In the genomic region with DNA sequence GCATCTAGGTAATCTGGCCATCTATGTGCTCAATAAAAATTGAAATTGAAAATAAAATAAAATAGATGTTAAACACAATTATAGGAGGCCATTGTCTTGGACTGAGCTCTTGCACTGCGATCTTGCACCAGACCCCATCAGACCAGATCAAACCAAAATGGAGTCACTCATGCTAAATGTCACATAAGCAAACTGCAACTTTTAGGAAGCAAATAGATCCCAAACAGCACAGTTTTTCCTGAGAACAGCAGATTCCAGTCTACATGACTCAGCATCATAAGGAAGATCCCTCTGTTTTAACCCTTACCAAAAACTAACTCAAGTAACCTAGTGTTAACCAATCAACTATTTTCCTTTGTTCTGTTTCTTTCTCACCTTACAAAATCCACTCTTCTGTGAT, we compare ENCODE assay signal across 15 cellular contexts. TPM values are rescaled to one million over a fixed set of nuclear protein-coding genes. Genes with fewer than 3 reads are reported as not detected.
DNase-seq lines count a peak whose midpoint lies in the region; ATAC-seq, FAIRE-seq and TF ChIP-seq lines count a peak whose summit lies in the region.
"Had no signal": no experiment of that assay in that cellular context is flagged by ENCODE, and none has a peak within 500 bp of the region (broad histone marks: within the 10 kb centered on the region; RNA-seq: fewer than 3 reads in every experiment).

No MANE protein-coding gene starts in this region.

- no peak overlapping the region for H3K4me2 ChIP-seq in mesendoderm (ENCODE audit: low read length)
- H3K4me2 ChIP-seq: BLaER1 treated with 17β-estradiol and CSF1 and Interleukin-3, amounts not matched to agents 10 nM and 100 nM had no signal

- no peak overlapping the region for H4K8ac ChIP-seq in mesendoderm (ENCODE audit: low read depth, low read length)

- TF ChIP-seq CTCF in choroid plexus epithelial cell (conservative IDR thresholded peaks at IDR 0.05; ENCODE audit: low read depth, low read length) (no peak), kidney (IDR thresholded peaks at IDR 0.05; ENCODE audit: borderline replicate concordance, extremely low read depth, insufficient read depth) (no peak)

- H3K36me3 ChIP-seq in mesendoderm (ENCODE audit: control insufficient read depth, insufficient read depth, low read length) (no peaks in the 10 kb centered on the region), kidney (ENCODE audit: control insufficient read depth in 1 of 2, insufficient read depth in 2 of 2, low read length in 2 of 2) (no peaks in the 10 kb centered on the region)
- H3K36me3 ChIP-seq: Peyer's patch had no signal

- H3K9ac ChIP-seq in mesendoderm (ENCODE audit: low read length) (no peak overlapping the region), kidney (ENCODE audit: low read length in 2 of 2) (no peak overlapping the region)
- H3K9ac ChIP-seq: BLaER1 treated with 17β-estradiol and CSF1 and Interleukin-3, amounts not matched to agents 10 nM and 100 nM had no signal

- no peak for ATAC-seq in GM18868 (IDR thresholded peaks at IDR 0.05; ENCODE audit: unreplicated experiment)
- no peak for ATAC-seq in HG03280 (IDR thresholded peaks at IDR 0.05; ENCODE audit: unreplicated experiment)

- no CpG with 5 or more reads among the region's 1 CpG for WGBS in mesendoderm (ENCODE audit: extremely low coverage, insufficient coverage, low lambda C conversion rate)

- intact Hi-C loops in kidney (cut with DNase I): no loop called here

- H3K18ac ChIP-seq in mesendoderm (ENCODE audit: low read length): no peak overlapping the region

- H3K27me3 ChIP-seq in mesendoderm (ENCODE audit: insufficient read depth, low read length, poor library complexity): no peaks in the 10 kb centered on the region
- H3K27me3 ChIP-seq: BLaER1 treated with 17β-estradiol and CSF1 and Interleukin-3, amounts not matched to agents 10 nM and 100 nM; Peyer's patch had no signal

- no peak overlapping the region for H2BK5ac ChIP-seq in mesendoderm (ENCODE audit: low read length)

- H3K4ac ChIP-seq in mesendoderm (ENCODE audit: low read depth, low read length): no peak overlapping the region

- H3K79me2 ChIP-seq in mesendoderm (ENCODE audit: control insufficient read depth, insufficient read depth, low read length): no peaks in the 10 kb centered on the region

- peak; percentile 8 for DNase-seq in EL
- peak; percentile 8 for DNase-seq in M059J (ENCODE audit: low read depth)
- peak; percentile 42 for DNase-seq in choroid plexus epithelial cell (ENCODE audit: low read depth)
- peak; percentile 7 for DNase-seq in mesendoderm
- no peak for DNase-seq in kidney
- DNase-seq: DMS 273 treated with DMSO at 0.1 percent for 48 hours, NCI-H187 treated with DMSO at 0.1 percent for 48 hours, NCI-H446 treated with DMSO at 0.1 percent for 48 hours, NCI-H748 treated with DMSO at 0.1 percent for 48 hours, Peyer's patch, SHP77 had no signal

- no peaks in the 10 kb centered on the region for H3K4me1 ChIP-seq in mesendoderm (ENCODE audit: control insufficient read depth, low read depth, low read length)
- H3K4me1 ChIP-seq in kidney (ENCODE audit: control insufficient read depth in 1 of 2, insufficient read depth in 1 of 2, low read depth in 1 of 2, low read length in 2 of 2): no peaks in the 10 kb centered on the region
- H3K4me1 ChIP-seq: Peyer's patch had no signal

- H3K4me3 ChIP-seq in choroid plexus epithelial cell (ENCODE audit: low read depth, low read length) (no peak overlapping the region), mesendoderm (ENCODE audit: low read length) (no peak overlapping the region), kidney (ENCODE audit: low read length in 2 of 2) (no peak overlapping the region)
- H3K4me3 ChIP-seq: BLaER1 treated with 17β-estradiol and CSF1 and Interleukin-3, amounts not matched to agents 10 nM and 100 nM; Peyer's patch had no signal

- no peak overlapping the region for H3K23ac ChIP-seq in mesendoderm (ENCODE audit: low read length)

- no peak overlapping the region for H2AK5ac ChIP-seq in mesendoderm (ENCODE audit: low read length)

- H3K27ac ChIP-seq in mesendoderm (ENCODE audit: low read depth, low read length) (no peak overlapping the region), kidney (ENCODE audit: low read depth in 2 of 2, low read length in 2 of 2) (no peak overlapping the region)
- H3K27ac ChIP-seq: Peyer's patch had no signal

- no peak overlapping the region for H2BK15ac ChIP-seq in mesendoderm (replicated peaks; ENCODE audit: low read depth)

- H3K9me3 ChIP-seq in kidney (ENCODE audit: control insufficient read depth in 1 of 2, low read length in 2 of 2): no peaks in the 10 kb centered on the region
- H3K9me3 ChIP-seq: Peyer's patch had no signal

- FAIRE-seq in kidney (lab: Jason Lieb, UNC): no peak
- FAIRE-seq: GM18507 had no signal

- H3K56ac ChIP-seq in mesendoderm (ENCODE audit: low read length): no peak overlapping the region

- no peaks in the 10 kb centered on the region for H3K79me1 ChIP-seq in mesendoderm (ENCODE audit: low read length)

- H4K5ac ChIP-seq in mesendoderm (ENCODE audit: low read length): no peak overlapping the region

- H2BK120ac ChIP-seq in mesendoderm (ENCODE audit: low read depth, low read length): no peak overlapping the region

RNA-seq across cellular contexts. Expression of a gene that starts 57.7 kb away (rescaled TPM):
- total RNA-seq in M059J (2014; rRNA removed; shearing (Covaris generic)): 0.02 TPM in 1 of 2 replicates, not detected in the other
- polyA plus RNA-seq in mesendoderm (2013, experiment 1 of 2): 0.21 TPM
- polyA plus RNA-seq in mesendoderm (2013, experiment 2 of 2): 0.21 TPM
- 1.2 TPM for total RNA-seq in kidney
- polyA plus RNA-seq in kidney (ENCODE audit: insufficient read depth, low read depth, low replicate concordance): 0.69 TPM
